ENCODE assay signal across 1 cellular context in genomic region chr17:75087558-75088453, GRCh38.
TF ChIP-seq lines count a peak whose summit lies in the region.

SLC16A5 (plus strand) TSS chr17:75087954; CDS start chr17:75093637, 5,683 bp downstream.

TF ChIP-seq in HepG2, 621 proteins besides CTCF, POLR2A, EP300 and RAD21 (continued from another document and continues in another):
- TF ChIP-seq ZNF232 (CRISPR knock-in tag; IDR thresholded peaks at IDR 0.05; ENCODE audit: borderline replicate concordance) (peak; percentile 44; the same call in 1 of the 2 replicates), ZNF317 (CRISPR knock-in tag; IDR thresholded peaks at IDR 0.05) (no peak), ZBTB49 (CRISPR knock-in tag; IDR thresholded peaks at IDR 0.05; ENCODE audit: borderline replicate concordance) (no peak), THAP11 (CRISPR knock-in tag; IDR thresholded peaks at IDR 0.05) (no peak), PAF1 (CRISPR knock-in tag; IDR thresholded peaks at IDR 0.05) (no peak), ZNF777 (CRISPR knock-in tag; IDR thresholded peaks at IDR 0.05) (peak; percentile 65; the same call in 1 of the 2 replicates), NAIF1 (CRISPR knock-in tag; IDR thresholded peaks at IDR 0.05; ENCODE audit: borderline replicate concordance) (no peak), GMEB2 (CRISPR knock-in tag; IDR thresholded peaks at IDR 0.05; ENCODE audit: low read depth) (no peak), LBX2 (CRISPR knock-in tag; IDR thresholded peaks at IDR 0.05; ENCODE audit: borderline replicate concordance) (no peak), ZBTB44 (CRISPR knock-in tag; IDR thresholded peaks at IDR 0.05) (no peak), MLLT10 (CRISPR knock-in tag; IDR thresholded peaks at IDR 0.05) (no peak), SIX4 (CRISPR knock-in tag; IDR thresholded peaks at IDR 0.05) (no peak), REST (IDR thresholded peaks at IDR 0.05; ENCODE audit: borderline replicate concordance in 1 of 2, low read depth in 1 of 2, low read length in 2 of 2) (no peak), DZIP1 (CRISPR knock-in tag; IDR thresholded peaks at IDR 0.05) (no peak; the same call in 1 of the 2 replicates), MIER3 (CRISPR knock-in tag; IDR thresholded peaks at IDR 0.05; ENCODE audit: borderline replicate concordance) (peak; percentile 28; the same call in 1 of the 2 replicates), ZFAT (CRISPR knock-in tag; conservative IDR thresholded peaks at IDR 0.05) (no peak), ZBTB4 (CRISPR knock-in tag; IDR thresholded peaks at IDR 0.05; ENCODE audit: borderline replicate concordance) (no peak), MXI1 (IDR thresholded peaks at IDR 0.05; ENCODE audit: borderline replicate concordance, low read depth, low read length) (peak; percentile 32; the same call in 1 of the 3 replicates), NFIB (CRISPR knock-in tag; IDR thresholded peaks at IDR 0.05; ENCODE audit: borderline replicate concordance) (no peak), MXD4 (CRISPR knock-in tag; IDR thresholded peaks at IDR 0.05) (no peak), ZNF337 (CRISPR knock-in tag; IDR thresholded peaks at IDR 0.05; ENCODE audit: borderline replicate concordance, low read depth) (no peak), ZBTB34 (CRISPR knock-in tag; IDR thresholded peaks at IDR 0.05) (no peak), ZIK1 (CRISPR knock-in tag; IDR thresholded peaks at IDR 0.05; ENCODE audit: borderline replicate concordance, low read depth) (no peak), HNRNPL (IDR thresholded peaks at IDR 0.05; ENCODE audit: low read depth, low read length) (no peak), ZNF160 (CRISPR knock-in tag; IDR thresholded peaks at IDR 0.05) (0 out of 2 replicates have a peak, but pooled peaks have one; percentile 32), TEF (CRISPR knock-in tag; IDR thresholded peaks at IDR 0.05) (0 out of 2 replicates have a peak, but pooled peaks have one; percentile 35), RARG (CRISPR knock-in tag; IDR thresholded peaks at IDR 0.05; ENCODE audit: low read depth) (no peak), ZFY (CRISPR knock-in tag; IDR thresholded peaks at IDR 0.05) (peak; percentile 78), ZNF562 (CRISPR knock-in tag; IDR thresholded peaks at IDR 0.05; ENCODE audit: borderline replicate concordance) (no peak), SP1 (IDR thresholded peaks at IDR 0.05) (no peak), SP1 (CRISPR knock-in tag; IDR thresholded peaks at IDR 0.05) (peak; percentile 61), THAP9 (CRISPR knock-in tag; IDR thresholded peaks at IDR 0.05; ENCODE audit: borderline replicate concordance) (no peak), TBL1XR1 (IDR thresholded peaks at IDR 0.05; ENCODE audit: borderline replicate concordance, low read length, partially characterized antibody) (no peak)
